Comparison of ENCODE assay signal across 12 cellular contexts in genomic region chr2:183059561-183059960, GRCh38. TPM values are rescaled to one million over a fixed set of nuclear protein-coding genes. Genes with fewer than 3 reads are reported as not detected.
DNase-seq lines count a peak whose midpoint lies in the region; TF ChIP-seq lines count a peak whose summit lies in the region.
"Had no signal": no experiment of that assay in that cellular context is flagged by ENCODE, and none has a peak within 500 bp of the region (broad histone marks: within the 10 kb centered on the region; RNA-seq: fewer than 3 reads in every experiment).

No MANE protein-coding gene starts in this region.

- H3K27ac ChIP-seq in GM23248 = 0 out of 2 replicates have a peak overlapping the region, but pooled peaks have one; percentile 24
- H3K27ac ChIP-seq: body of pancreas had no signal

- H3K9ac ChIP-seq in GM23248 = no peak overlapping the region

- H2AFZ ChIP-seq in GM23248 = no peak overlapping the region

- in situ Hi-C loops in GM23248 (cut with MboI) = no loop called here

- H3K27me3 ChIP-seq in GM23248 (replicated peaks; ENCODE audit: insufficient read depth) (no peaks in the 10 kb centered on the region), BE2C (no peaks in the 10 kb centered on the region)
- H3K27me3 ChIP-seq: body of pancreas had no signal

- no peaks in the 10 kb centered on the region for H3K9me3 ChIP-seq in GM23248 (ENCODE audit: low read depth)
- no peaks in the 10 kb centered on the region for H3K9me3 ChIP-seq in BE2C
- H3K9me3 ChIP-seq: body of pancreas had no signal

- H3K4me1 ChIP-seq in GM23248 (ENCODE audit: insufficient read depth) (peaks cover 13% of the 10 kb centered on the region), BE2C (no peaks in the 10 kb centered on the region)

- DNase-seq in GM23248 (peak; percentile 88), RKO (ENCODE audit: low spot score) (peak; percentile 64), epithelial cell of esophagus (ENCODE audit: low read depth) (peak; percentile 94), renal cortical epithelial cell (ENCODE audit: low read depth) (peak; percentile 97), GOT3 (lab: John Stamatoyannopoulos, UW) (no peak), SIG-M5 treated with dmso at 0.1 percent for 504 hours (lab: John Stamatoyannopoulos, UW; ENCODE audit: unreplicated experiment) (no peak), NCI-H510A treated with DMSO at 0.1 percent for 48 hours (lab: John Stamatoyannopoulos, UW) (no peak), BE2C (no peak)
- DNase-seq: activated CD4-positive, alpha-beta T cell treated with anti-CD3 and anti-CD28 coated beads, Interleukin-2, amount 50 U/mL, for 1 hour; body of pancreas; Kasumi-1; occipital lobe had no signal

- no peaks in the 10 kb centered on the region for H3K36me3 ChIP-seq in GM23248 (ENCODE audit: low read depth)
- no peaks in the 10 kb centered on the region for H3K36me3 ChIP-seq in BE2C

- H3K9me2 ChIP-seq in GM23248 (ENCODE audit: insufficient read depth) = no peaks in the 10 kb centered on the region

- peaks cover 13% of the 10 kb centered on the region for H3F3A ChIP-seq in GM23248 (ENCODE audit: insufficient read depth)

- no peaks in the 10 kb centered on the region for H4K20me1 ChIP-seq in GM23248 (ENCODE audit: insufficient read depth)

- peak overlapping the region; percentile 67 for H3K4me2 ChIP-seq in GM23248 (ENCODE audit: unreplicated experiment)

- H3K4me3 ChIP-seq in GM23248 = no peak overlapping the region
- H3K4me3 ChIP-seq in epithelial cell of esophagus (ENCODE audit: low read length) = no peak overlapping the region
- no peak overlapping the region for H3K4me3 ChIP-seq in BE2C (ENCODE audit: low read depth, low read length)
- H3K4me3 ChIP-seq: body of pancreas had no signal

- TF ChIP-seq CTCF in epithelial cell of esophagus (IDR thresholded peaks at IDR 0.05; ENCODE audit: insufficient read depth, low read depth, low read length, missing control alignments) (no peak), BE2C (IDR thresholded peaks at IDR 0.05; ENCODE audit: low read depth, low read length) (no peak)

- 0% methylated on average over 1 of the region's 1 CpG for WGBS in GM23248 (ENCODE audit: low coverage in 1 of 2, low lambda C conversion rate in 2 of 2, missing lambda C conversion rate in 2 of 2), 2 experiments

- no peaks in the 10 kb centered on the region for H3K79me2 ChIP-seq in GM23248 (ENCODE audit: insufficient read depth)

RNA-seq across cellular contexts. Expression of gene DUSP19, which starts 19.0 kb away (rescaled TPM):
- 2.3 and 5.3 TPM in 2 replicates for total RNA-seq in GM23248 (2014; rRNA removed; shearing (Covaris generic))
- polyA plus RNA-seq in GM23248 (2016; fragmentation: Nextera tagmentation; extraction: Ambion mirVana) = 1.1 and 1.8 TPM in 2 replicates
- total RNA-seq in renal cortical epithelial cell = 0.87 and 1.8 TPM in 2 replicates
- polyA plus RNA-seq in BE2C (2012; ENCODE audit: insufficient read depth, insufficient read length, low read depth) = 1.0 TPM

RNA-seq across cellular contexts. Expression of gene NCKAP1, which starts 21.3 kb away (rescaled TPM):
- 169 and 201 TPM in 2 replicates for total RNA-seq in GM23248 (2014; rRNA removed; shearing (Covaris generic))
- polyA plus RNA-seq in GM23248 (2016; fragmentation: Nextera tagmentation; extraction: Ambion mirVana) = 57.4 and 58.9 TPM in 2 replicates
- total RNA-seq in renal cortical epithelial cell = 212 and 333 TPM in 2 replicates
- 27.3 TPM for polyA plus RNA-seq in BE2C (2012; ENCODE audit: insufficient read depth, insufficient read length, low read depth)

Comparison
In these comparisons a context has a peak if more than half of its experiments do, and no peak if none do; other contexts are left out.
1. DNase-seq: peak in GM23248 (single experiment), RKO (single experiment), epithelial cell of esophagus (single experiment) and renal cortical epithelial cell (single experiment); none in GOT3 (single experiment), SIG-M5 treated with dmso at 0.1 percent for 504 hours (single experiment), NCI-H510A treated with DMSO at 0.1 percent for 48 hours (single experiment) and BE2C (single experiment).